Comparison of ENCODE assay signal across 20 cellular contexts in the genomic region with DNA sequence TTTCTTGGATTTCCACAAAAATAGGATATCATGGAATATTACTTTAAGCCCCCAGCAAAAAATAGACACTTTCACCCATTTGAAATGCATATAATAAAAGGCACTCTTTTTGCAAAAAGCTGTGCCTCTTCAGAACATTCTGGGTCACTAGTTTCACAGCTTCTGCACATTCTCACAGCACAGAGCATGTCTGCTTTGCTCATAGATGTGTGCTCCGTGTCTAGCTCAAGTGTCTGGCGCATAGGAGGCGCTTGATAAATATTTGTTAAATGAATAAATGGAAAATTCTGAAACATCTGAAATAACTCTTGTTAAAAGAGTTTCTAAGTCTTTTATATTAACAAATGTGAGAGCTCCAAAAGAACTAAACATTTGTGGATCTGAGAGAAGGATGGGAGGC.
"Had no signal": no experiment of that assay in that cellular context is flagged by ENCODE, and none has a peak within 500 bp of the region (broad histone marks: within the 10 kb centered on the region; RNA-seq: fewer than 3 reads in every experiment).

No MANE protein-coding gene starts in this region.

- H3K9me3 ChIP-seq: gastroesophageal sphincter, heart left ventricle, transverse colon, upper lobe of right lung had no signal

- H3K27me3 Mint-ChIP-seq: progenitor cell of endocrine pancreas had no signal

- H3K27ac ChIP-seq: epithelial cell of prostate, foreskin keratinocyte, gastroesophageal sphincter, hepatocyte, neural progenitor cell, parathyroid adenoma, upper lobe of right lung had no signal

- H3K4me1 ChIP-seq: neural progenitor cell, parathyroid adenoma, upper lobe of right lung had no signal

- H3K4me3 ChIP-seq: gastroesophageal sphincter, heart left ventricle, hepatocyte, lung, neural progenitor cell, transverse colon, upper lobe of right lung had no signal

- H3K27me3 ChIP-seq: foreskin keratinocyte, gastroesophageal sphincter, heart left ventricle, hepatocyte, neural progenitor cell, transverse colon, upper lobe of right lung had no signal

- H3K4me1 Mint-ChIP-seq: endodermal cell; stimulated activated memory B cell treated with anti-CD40 and anti-IgM and Interleukin-4, amounts not matched to agents 10 μg/mL and 1 μg/mL and 100 μg/mL, for 72 hours had no signal

- H3K4me3 Mint-ChIP-seq: endodermal cell; memory B cell; naive thymus-derived CD4-positive, alpha-beta T cell; nephron; neural progenitor cell; stimulated activated memory B cell treated with anti-CD40 and anti-IgM and Interleukin-4, amounts not matched to agents 10 μg/mL and 1 μg/mL and 100 μg/mL, for 72 hours had no signal

- H3K36me3 ChIP-seq: gastroesophageal sphincter, heart left ventricle, neural progenitor cell, transverse colon, upper lobe of right lung had no signal

- H3K9me3 Mint-ChIP-seq: endodermal cell; memory B cell; nephron; neural progenitor cell; stimulated activated memory B cell treated with anti-CD40 and anti-IgM and Interleukin-4, amounts not matched to agents 10 μg/mL and 1 μg/mL and 100 μg/mL, for 72 hours had no signal

- DNase-seq: effector CD8-positive, alpha-beta T cell; endodermal cell; foreskin keratinocyte; heart left ventricle; kidney; naive thymus-derived CD4-positive, alpha-beta T cell; stimulated activated CD4-positive, alpha-beta T cell treated with anti-CD3 and anti-CD28 coated beads, Interleukin-4, amount 100 ng/mL, for 4 hours; stimulated activated naive CD8-positive, alpha-beta T cell treated with anti-CD3 and anti-CD28 coated beads, Interleukin-15, Interleukin-2, amounts not matched to agents 100 U/mL and 50 U/mL, for 24 hours; transverse colon; upper lobe of right lung had no signal

- H3K27ac Mint-ChIP-seq: endodermal cell; memory B cell; naive thymus-derived CD4-positive, alpha-beta T cell; nephron; neural progenitor cell; progenitor cell of endocrine pancreas; stimulated activated memory B cell treated with anti-CD40 and anti-IgM and Interleukin-4, amounts not matched to agents 10 μg/mL and 1 μg/mL and 100 μg/mL, for 72 hours had no signal

- H3K36me3 Mint-ChIP-seq: memory B cell; naive thymus-derived CD4-positive, alpha-beta T cell; neural progenitor cell; stimulated activated memory B cell treated with anti-CD40 and anti-IgM and Interleukin-4, amounts not matched to agents 10 μg/mL and 1 μg/mL and 100 μg/mL, for 72 hours had no signal
